11 cellular contexts compared by ENCODE assay signal in genomic region chr20:37816726-37817125, GRCh38.
"Had no signal": no experiment of that assay in that cellular context is flagged by ENCODE, and none has a peak within 500 bp of the region (broad histone marks: within the 10 kb centered on the region; RNA-seq: fewer than 3 reads in every experiment).

No MANE protein-coding gene starts in this region.

- H3K4me3 ChIP-seq: lung had no signal

- DNase-seq: activated B cell treated with CpG ODN at 0.5 μM for 24 hours; activated CD4-positive, alpha-beta memory T cell treated with anti-CD3 and anti-CD28 coated beads for 36 hours; activated CD4-positive, alpha-beta T cell treated with anti-CD3 and anti-CD28 coated beads for 4 hours; dermis blood vessel endothelial cell; foreskin keratinocyte; kidney; stimulated activated CD4-positive, alpha-beta T cell treated with anti-CD3 and anti-CD28 coated beads, Interleukin-12 subunit alpha, Interleukin-12 subunit beta, amount 100 ng/mL, for 4 hours; stimulated activated CD4-positive, alpha-beta T cell treated with anti-CD3 and anti-CD28 coated beads, Interleukin-1b, Interleukin-23, amount 100 ng/mL, for 48 hours; stimulated activated CD8-positive, alpha-beta memory T cell treated with anti-CD3 and anti-CD28 coated beads, Interleukin-4, amount 100 ng/mL, for 48 hours; stimulated activated naive CD4-positive, alpha-beta T cell had no signal

- H3K27ac ChIP-seq: foreskin keratinocyte had no signal

- H3K4me1 ChIP-seq: foreskin keratinocyte had no signal

- H3K27me3 ChIP-seq: foreskin keratinocyte had no signal
